Comparison of ENCODE assay signal across 22 cellular contexts in the genomic region with DNA sequence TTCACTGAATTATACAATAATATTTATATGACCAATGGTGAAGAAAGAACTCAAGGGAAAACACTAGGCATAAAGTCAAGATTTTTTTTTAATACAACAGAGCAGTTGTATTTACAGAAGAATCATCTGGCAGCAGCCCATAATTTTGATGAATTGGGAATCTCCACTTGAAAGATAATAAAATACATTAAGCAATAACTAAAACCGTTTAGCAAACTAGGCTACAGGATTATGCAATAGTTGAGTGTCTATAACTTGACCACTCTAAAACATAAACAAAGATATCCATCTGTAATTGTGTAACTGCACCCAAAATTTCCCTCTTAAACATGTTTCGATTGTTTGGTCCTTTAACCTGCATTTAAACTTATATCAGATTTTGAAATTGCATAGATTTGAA.
DNase-seq lines count a peak whose midpoint lies in the region; ATAC-seq, FAIRE-seq and TF ChIP-seq lines count a peak whose summit lies in the region.
"Had no signal": no experiment of that assay in that cellular context is flagged by ENCODE, and none has a peak within 500 bp of the region (broad histone marks: within the 10 kb centered on the region; RNA-seq: fewer than 3 reads in every experiment).

No MANE protein-coding gene starts in this region.

- H3K27me3 ChIP-seq in K562 (ENCODE audit: control insufficient read depth in 2 of 2, insufficient read depth in 2 of 2, low read length in 2 of 2) (no peaks in the 10 kb centered on the region), small intestine (ENCODE audit: control insufficient read depth in 2 of 2, insufficient read depth in 2 of 2, low read length in 2 of 2) (no peaks in the 10 kb centered on the region), stomach (no peaks in the 10 kb centered on the region)
- H3K27me3 ChIP-seq: suprapubic skin had no signal

- TF ChIP-seq POLR2A in K562 (conservative IDR thresholded peaks at IDR 0.05) (no peak), stomach (IDR thresholded peaks at IDR 0.05) (no peak)

- no peak overlapping the region for H3K4me3 ChIP-seq in K562
- no peak overlapping the region for H3K4me3 ChIP-seq in skeletal muscle cell (ENCODE audit: low read depth, low read length)
- no peak overlapping the region for H3K4me3 ChIP-seq in small intestine (ENCODE audit: low read depth in 1 of 2, low read length in 2 of 2)
- no peak overlapping the region for H3K4me3 ChIP-seq in stomach
- H3K4me3 ChIP-seq: GM12878, skin epidermis, suprapubic skin had no signal

- BruUV-seq in K562 (replicated peaks; lab: Mats Ljungman, UMichigan), result no TSS peak

- TF ChIP-seq CTCF in K562 (IDR thresholded peaks at IDR 0.05 in 2 of 3, conservative IDR thresholded peaks at IDR 0.05 in 1 of 3; ENCODE audit: insufficient read depth in 2 of 3, low read depth in 1 of 3, low read length in 3 of 3) (no peak), stomach (IDR thresholded peaks at IDR 0.05) (no peak)

- DNase-seq in NOMO-1 treated with DMSO at 0.1 percent for 48 hours (lab: John Stamatoyannopoulos, UW; ENCODE audit: unreplicated experiment), result peak; percentile 54
- no peak for DNase-seq in NOMO-1 treated with dmso at 0.1 percent for 144 hours (lab: John Stamatoyannopoulos, UW; ENCODE audit: unreplicated experiment)
- DNase-seq in NCI-H1417 (lab: John Stamatoyannopoulos, UW), result peak in 2 of 3 experiments; percentile 8 to 74
- no peak for DNase-seq in K562 (ENCODE audit: extremely low read depth in 1 of 4, low spot score in 3 of 4)
- peak; percentile 64 for DNase-seq in skeletal muscle cell (ENCODE audit: low read depth)
- no peak for DNase-seq in small intestine
- DNase-seq in stomach, result no peak
- DNase-seq: activated CD4-positive, alpha-beta T cell treated with anti-CD3 and anti-CD28 coated beads for 4 hours; activated CD8-positive, alpha-beta memory T cell treated with anti-CD3 and anti-CD28 coated beads, Interleukin-2, amount 50 U/mL, for 48 hours; activated naive CD4-positive, alpha-beta T cell treated with Interleukin-2 at 50 U/mL for 16 hours; naive thymus-derived CD4-positive, alpha-beta T cell; NCI-H345; stimulated activated CD4-positive, alpha-beta T cell treated with anti-CD3 and anti-CD28 coated beads, Interleukin-4, amount 100 ng/mL, for 4 hours; stimulated activated CD8-positive, alpha-beta memory T cell treated with anti-CD3 and anti-CD28 coated beads, Interleukin-4, amount 100 ng/mL, for 48 hours; T1000 had no signal

- intact Hi-C loops in K562 (cut with micrococcal nuclease), result no loop called here
- intact Hi-C loops in stomach (cut with DNase I; ENCODE audit: low total_unique reads), result no loop called here

- TF ChIP-seq RAD21 in K562 (CRISPR knock-in tag; conservative IDR thresholded peaks at IDR 0.05 in 1 of 2, IDR thresholded peaks at IDR 0.05 in 1 of 2), result no peak

- TF ChIP-seq EP300 in K562 (IDR thresholded peaks at IDR 0.05; ENCODE audit: low read length), result no peak
- TF ChIP-seq EP300 in stomach (IDR thresholded peaks at IDR 0.05), result no peak

- no peak overlapping the region for H2AFZ ChIP-seq in K562 (ENCODE audit: low read depth, low read length)

- POLR2A ChIA-PET in K562 (lab: Yijun Ruan, JAX), result no interaction called here

- ATAC-seq in K562, result no peak
- no peak for ATAC-seq in HG02970 (IDR thresholded peaks at IDR 0.05; ENCODE audit: low FRiP score, unreplicated experiment)
- ATAC-seq: GM12878; naive thymus-derived CD4-positive, alpha-beta T cell had no signal

- no peaks in the 10 kb centered on the region for H3K9me1 ChIP-seq in K562 (ENCODE audit: control insufficient read depth, insufficient read depth, low read length)

- no peak overlapping the region for H3K4me2 ChIP-seq in K562 (ENCODE audit: insufficient read depth, low read length)

- 3% methylated on average over 2 of the region's 2 CpGs for WGBS in K562 (ENCODE audit: insufficient coverage, low coverage, missing lambda C conversion rate)
- 41 to 47% (median 45%) methylated on average over 2 of the region's 2 CpGs for WGBS in small intestine, 3 donors
- 40 to 50% (median 45%) methylated on average over 2 of the region's 2 CpGs for WGBS in stomach, 5 donors

- H3K9me3 ChIP-seq in K562 (replicated peaks; ENCODE audit: control insufficient read depth, insufficient read depth, low read depth, low read length), result no peaks in the 10 kb centered on the region
- H3K9me3 ChIP-seq in small intestine (ENCODE audit: control insufficient read depth, low read depth), result no peaks in the 10 kb centered on the region
- no peaks in the 10 kb centered on the region for H3K9me3 ChIP-seq in stomach
- H3K9me3 ChIP-seq: suprapubic skin had no signal

- H3K36me3 ChIP-seq in K562 (ENCODE audit: control insufficient read depth, insufficient read depth, low read length), result no peaks in the 10 kb centered on the region
- H3K36me3 ChIP-seq in small intestine (ENCODE audit: control insufficient read depth in 2 of 2, insufficient read depth in 2 of 2, low read length in 2 of 2), result no peaks in the 10 kb centered on the region
- no peaks in the 10 kb centered on the region for H3K36me3 ChIP-seq in stomach
- H3K36me3 ChIP-seq: suprapubic skin had no signal

- H3K4me1 ChIP-seq in K562 (replicated peaks in 1 of 2; ENCODE audit: control insufficient read depth in 2 of 2, insufficient read depth in 2 of 2, low read length in 2 of 2) (no peaks in the 10 kb centered on the region), small intestine (ENCODE audit: control insufficient read depth in 2 of 2, insufficient read depth in 1 of 2, low read depth in 1 of 2, low read length in 1 of 2) (no peaks in the 10 kb centered on the region), stomach (peaks cover 0 to 7% (median 0%) of the 10 kb centered on the region in 4 donors)

- H4K20me1 ChIP-seq in K562 (replicated peaks; ENCODE audit: control insufficient read depth, insufficient read depth, low read length), result no peaks in the 10 kb centered on the region

- CTCF ChIA-PET in K562 (lab: Yijun Ruan, JAX; ENCODE audit: low intra/inter-chr PET ratio), result no interaction called here

- no peaks in the 10 kb centered on the region for H3K79me2 ChIP-seq in K562 (ENCODE audit: control insufficient read depth, insufficient read depth, low read length)

- FAIRE-seq in K562 (lab: Jason Lieb, UNC), result no peak
- no peak for FAIRE-seq in small intestine (lab: Jason Lieb, UNC)
- FAIRE-seq: astrocyte, endothelial cell of umbilical vein, GM12878, islet of Langerhans had no signal

- H3K9ac ChIP-seq in K562 (ENCODE audit: insufficient read depth in 1 of 2, low read depth in 2 of 2, low read length in 2 of 2), result no peak overlapping the region

- H3K27ac ChIP-seq in K562 (ENCODE audit: extremely low read depth, low read depth, low read length) (no peak overlapping the region), small intestine (ENCODE audit: low read depth in 1 of 2, low read length in 1 of 2) (no peak overlapping the region), stomach (no peak overlapping the region)
- H3K27ac ChIP-seq: skin epidermis, suprapubic skin had no signal

- in situ Hi-C loops in K562 (cut with MboI), result no loop called here

TF ChIP-seq in K562, 482 proteins besides CTCF, POLR2A, EP300 and RAD21 (continues in another document):
- TF ChIP-seq MEF2D (tag; conservative IDR thresholded peaks at IDR 0.05; ENCODE audit: low read depth), result no peak
- no peak for TF ChIP-seq ZNF140 (CRISPR knock-in tag; IDR thresholded peaks at IDR 0.05)
- TF ChIP-seq, protein P1, sequence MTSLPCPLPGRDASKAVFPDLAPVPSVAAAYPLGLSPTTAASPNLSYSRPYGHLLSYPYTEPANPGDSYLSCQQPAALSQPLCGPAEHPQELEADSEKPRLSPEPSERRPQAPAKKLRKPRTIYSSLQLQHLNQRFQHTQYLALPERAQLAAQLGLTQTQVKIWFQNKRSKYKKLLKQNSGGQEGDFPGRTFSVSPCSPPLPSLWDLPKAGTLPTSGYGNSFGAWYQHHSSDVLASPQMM (CRISPR knock-in tag; IDR thresholded peaks at IDR 0.05), result no peak
- TF ChIP-seq PML (IDR thresholded peaks at IDR 0.05; ENCODE audit: low read length), result no peak
- no peak for TF ChIP-seq ZNF707 (CRISPR knock-in tag; conservative IDR thresholded peaks at IDR 0.05)
- no peak for TF ChIP-seq DNMT1 (IDR thresholded peaks at IDR 0.05)
- no peak for TF ChIP-seq LCOR (CRISPR knock-in tag; IDR thresholded peaks at IDR 0.05)
- TF ChIP-seq CEBPG (CRISPR knock-in tag; IDR thresholded peaks at IDR 0.05), result no peak
- TF ChIP-seq CEBPG (tag; conservative IDR thresholded peaks at IDR 0.05 in 1 of 2, IDR thresholded peaks at IDR 0.05 in 1 of 2), result peak; percentile 78 to 93
- TF ChIP-seq, protein P2, sequence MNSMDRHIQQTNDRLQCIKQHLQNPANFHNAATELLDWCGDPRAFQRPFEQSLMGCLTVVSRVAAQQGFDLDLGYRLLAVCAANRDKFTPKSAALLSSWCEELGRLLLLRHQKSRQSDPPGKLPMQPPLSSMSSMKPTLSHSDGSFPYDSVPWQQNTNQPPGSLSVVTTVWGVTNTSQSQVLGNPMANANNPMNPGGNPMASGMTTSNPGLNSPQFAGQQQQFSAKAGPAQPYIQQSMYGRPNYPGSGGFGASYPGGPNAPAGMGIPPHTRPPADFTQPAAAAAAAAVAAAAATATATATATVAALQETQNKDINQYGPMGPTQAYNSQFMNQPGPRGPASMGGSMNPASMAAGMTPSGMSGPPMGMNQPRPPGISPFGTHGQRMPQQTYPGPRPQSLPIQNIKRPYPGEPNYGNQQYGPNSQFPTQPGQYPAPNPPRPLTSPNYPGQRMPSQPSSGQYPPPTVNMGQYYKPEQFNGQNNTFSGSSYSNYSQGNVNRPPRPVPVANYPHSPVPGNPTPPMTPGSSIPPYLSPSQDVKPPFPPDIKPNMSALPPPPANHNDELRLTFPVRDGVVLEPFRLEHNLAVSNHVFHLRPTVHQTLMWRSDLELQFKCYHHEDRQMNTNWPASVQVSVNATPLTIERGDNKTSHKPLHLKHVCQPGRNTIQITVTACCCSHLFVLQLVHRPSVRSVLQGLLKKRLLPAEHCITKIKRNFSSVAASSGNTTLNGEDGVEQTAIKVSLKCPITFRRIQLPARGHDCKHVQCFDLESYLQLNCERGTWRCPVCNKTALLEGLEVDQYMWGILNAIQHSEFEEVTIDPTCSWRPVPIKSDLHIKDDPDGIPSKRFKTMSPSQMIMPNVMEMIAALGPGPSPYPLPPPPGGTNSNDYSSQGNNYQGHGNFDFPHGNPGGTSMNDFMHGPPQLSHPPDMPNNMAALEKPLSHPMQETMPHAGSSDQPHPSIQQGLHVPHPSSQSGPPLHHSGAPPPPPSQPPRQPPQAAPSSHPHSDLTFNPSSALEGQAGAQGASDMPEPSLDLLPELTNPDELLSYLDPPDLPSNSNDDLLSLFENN (IDR thresholded peaks at IDR 0.05; ENCODE audit: low read depth in 2 of 2, low read length in 2 of 2), result no peak
- TF ChIP-seq ZNF23 (CRISPR knock-in tag; IDR thresholded peaks at IDR 0.05), result no peak
- TF ChIP-seq CEBPB (tag; IDR thresholded peaks at IDR 0.05), result peak; percentile 89
- no peak for TF ChIP-seq ZNF124 (CRISPR knock-in tag; IDR thresholded peaks at IDR 0.05)

Comparison
In these comparisons a context has a peak if more than half of its experiments do, and no peak if none do; other contexts are left out.
1. DNase-seq: peak in NOMO-1 treated with DMSO at 0.1 percent for 48 hours (single experiment), NCI-H1417 (2 of 3) and skeletal muscle cell (single experiment); none in NOMO-1 treated with dmso at 0.1 percent for 144 hours (single experiment), K562 (0 of 4), small intestine (single experiment) and stomach (single experiment).